ENCODE assay signal across 8 cellular contexts in genomic region chr11:47553417-47553746, GRCh38. TPM values are rescaled to one million over a fixed set of nuclear protein-coding genes. Genes with fewer than 3 reads are reported as not detected.
DNase-seq lines count a peak whose midpoint lies in the region; ATAC-seq, FAIRE-seq and TF ChIP-seq lines count a peak whose summit lies in the region.

No MANE protein-coding gene starts in this region.

- no peaks in the 10 kb centered on the region for H3K9me1 ChIP-seq in keratinocyte (ENCODE audit: control insufficient read depth, extremely low read depth, insufficient read depth, low read length)

- H3K79me2 ChIP-seq in keratinocyte (ENCODE audit: control insufficient read depth, insufficient read depth, low read length) = peaks cover 44% of the 10 kb centered on the region

- ATAC-seq in GM19372 (IDR thresholded peaks at IDR 0.05; ENCODE audit: low read depth, unreplicated experiment) = peak; percentile 38
- peak; percentile 35 for ATAC-seq in HG03378 (IDR thresholded peaks at IDR 0.05; ENCODE audit: unreplicated experiment)
- peak; percentile 15 for ATAC-seq in activated naive CD8-positive, alpha-beta T cell treated with anti-CD3 and anti-CD28 coated beads, Interleukin-2, amount 50 U/mL, for 24 hours

- H3K9ac ChIP-seq in keratinocyte (ENCODE audit: control insufficient read depth, extremely low read depth, insufficient read depth, low read length) = peak overlapping the region; percentile 43

- TF ChIP-seq POLR2A in suprapubic skin (IDR thresholded peaks at IDR 0.05) = no peak

- WGBS in suprapubic skin = 3% methylated on average over 8 of the region's 9 CpGs

- H3K27me3 ChIP-seq in AG04450 (ENCODE audit: control insufficient read depth, insufficient read depth, low read length) (no peaks in the 10 kb centered on the region), keratinocyte (ENCODE audit: control insufficient read depth, extremely low read depth, insufficient read depth, low read length) (no peaks in the 10 kb centered on the region), suprapubic skin (no peaks in the 10 kb centered on the region)

- peaks cover 27% of the 10 kb centered on the region for H3K36me3 Mint-ChIP-seq in activated naive CD8-positive, alpha-beta T cell treated with anti-CD3 and anti-CD28 coated beads, Interleukin-2, amount 50 U/mL, for 24 hours (ENCODE audit: low read depth)

- dilution Hi-C loops in keratinocyte (cut with MboI; ENCODE audit: extremely low pct_ligation_motif_present, low sequenced_read_pairs) = no loop called here

- TF ChIP-seq CTCF in AG04450 (IDR thresholded peaks at IDR 0.05; ENCODE audit: low read depth, low read length) (no peak), keratinocyte (optimal IDR thresholded peaks at IDR 0.05 in 1 of 3, IDR thresholded peaks at IDR 0.05 in 1 of 3, conservative IDR thresholded peaks at IDR 0.05 in 1 of 3; ENCODE audit: extremely low read depth in 1 of 3, insufficient read depth in 2 of 3, low read length in 3 of 3) (no peak), suprapubic skin (IDR thresholded peaks at IDR 0.05) (no peak)

- H3K4me3 ChIP-seq in AG04450 (ENCODE audit: low read depth, low read length) (peak overlapping the region; percentile 64), keratinocyte (ENCODE audit: control insufficient read depth in 2 of 3, extremely low read depth in 1 of 3, insufficient read depth in 2 of 3, low read depth in 1 of 3, low read length in 3 of 3) (peak overlapping the region; percentile 60 to 97 (median 89)), suprapubic skin (peak overlapping the region; percentile 93)

- H3K27ac Mint-ChIP-seq in activated naive CD8-positive, alpha-beta T cell treated with anti-CD3 and anti-CD28 coated beads, Interleukin-2, amount 50 U/mL, for 24 hours = peak overlapping the region; percentile 13

- POLR2A ChIA-PET in AG04450 (lab: Yijun Ruan, JAX) = interaction anchor here (0.6 kb wide), 1 partner anchor 17 kb away, joined by 3 read pairs; no protein-coding TSS in a partner anchor

- H3K27me3 Mint-ChIP-seq in activated naive CD8-positive, alpha-beta T cell treated with anti-CD3 and anti-CD28 coated beads, Interleukin-2, amount 50 U/mL, for 24 hours = no peaks in the 10 kb centered on the region

- CTCF ChIA-PET in AG04450 (lab: Charles Lee) = interaction anchor here (0.5 to 2.5 kb wide), 41 partner anchors 9 to 151 kb away, joined by 3 to 33 read pairs (median 4); partner anchors contain the start of genes KBTBD4 and NDUFS3

- H3K9me3 ChIP-seq in AG04450 (ENCODE audit: control insufficient read depth, insufficient read depth, low read length) = peaks cover 3% of the 10 kb centered on the region; the same call in 1 of the 2 replicates
- H3K9me3 ChIP-seq in keratinocyte (ENCODE audit: control insufficient read depth, low read depth, low read length) = no peaks in the 10 kb centered on the region
- no peaks in the 10 kb centered on the region for H3K9me3 ChIP-seq in suprapubic skin

- TF ChIP-seq EP300 in suprapubic skin (IDR thresholded peaks at IDR 0.05) = no peak

- H3K4me1 ChIP-seq in keratinocyte (ENCODE audit: control insufficient read depth, extremely low read depth, insufficient read depth, low read length) (peaks cover 21% of the 10 kb centered on the region), suprapubic skin (peaks cover 37% of the 10 kb centered on the region)

- peak overlapping the region; percentile 60 for H3K4me2 ChIP-seq in keratinocyte (ENCODE audit: control insufficient read depth, extremely low read depth, insufficient read depth, low read depth, low read length)

- peak overlapping the region; percentile 56 for H2AFZ ChIP-seq in keratinocyte (ENCODE audit: control insufficient read depth, low read length)

- no peaks in the 10 kb centered on the region for H3K9me3 Mint-ChIP-seq in activated naive CD8-positive, alpha-beta T cell treated with anti-CD3 and anti-CD28 coated beads, Interleukin-2, amount 50 U/mL, for 24 hours

- H3K4me1 Mint-ChIP-seq in activated naive CD8-positive, alpha-beta T cell treated with anti-CD3 and anti-CD28 coated beads, Interleukin-2, amount 50 U/mL, for 24 hours = peaks cover 47% of the 10 kb centered on the region

- H3K4me3 Mint-ChIP-seq in activated naive CD8-positive, alpha-beta T cell treated with anti-CD3 and anti-CD28 coated beads, Interleukin-2, amount 50 U/mL, for 24 hours = peak overlapping the region; percentile 99

- no peak for DNase-seq in AG04450 (ENCODE audit: low read depth, low spot score)
- DNase-seq in activated naive CD8-positive, alpha-beta T cell treated with anti-CD3 and anti-CD28 coated beads, Interleukin-2, amount 50 U/mL, for 24 hours = no peak
- no peak for DNase-seq in keratinocyte (ENCODE audit: low read depth, low spot score)
- no peak for DNase-seq in suprapubic skin (ENCODE audit: low spot score in 2 of 2)
- DNase-seq in NCI-H748 treated with DMSO at 0.1 percent for 48 hours (lab: John Stamatoyannopoulos, UW) = no peak
- no peak for DNase-seq in kidney tubule cell (ENCODE audit: low spot score)

- H3K36me3 ChIP-seq in keratinocyte (ENCODE audit: control insufficient read depth in 2 of 2, extremely low read depth in 1 of 2, insufficient read depth in 2 of 2, low read length in 2 of 2) (no peaks in the 10 kb centered on the region), suprapubic skin (no peaks in the 10 kb centered on the region)

- H3K27ac ChIP-seq in AG04450 (ENCODE audit: low read depth, low read length) (no peak overlapping the region), keratinocyte (ENCODE audit: control insufficient read depth, insufficient read depth, low read length) (peak overlapping the region; percentile 96), suprapubic skin (peak overlapping the region; percentile 94)

- H4K20me1 ChIP-seq in keratinocyte (ENCODE audit: control insufficient read depth, extremely low read depth, insufficient read depth, low read length) = no peaks in the 10 kb centered on the region

- no peak for FAIRE-seq in keratinocyte (lab: Jason Lieb, UNC)

RNA-seq across cellular contexts. Expression of gene CELF1, which starts 0.5 kb away (rescaled TPM):
- polyA plus RNA-seq in AG04450 (2011; rRNA removed) (87.2 and 87.5 TPM in 2 replicates), keratinocyte (90.9 to 110 TPM (median 100 TPM) in 3 replicates)
- polyA minus RNA-seq in AG04450 (2011; rRNA and poly(A)+ RNA removed) = 135 and 147 TPM in 2 replicates
- 27.0 TPM for polyA plus RNA-seq in keratinocyte (2011; ENCODE audit: low read depth)
- polyA plus RNA-seq in keratinocyte (2011; cell fraction: cytosol; rRNA removed) = 49.7 and 72.9 TPM in 2 replicates
- 186 and 213 TPM in 2 replicates for polyA plus RNA-seq in keratinocyte (2011; cell fraction: nucleus; rRNA removed)
- 27.9 and 50.7 TPM in 2 replicates for polyA plus RNA-seq in keratinocyte (2012; ENCODE audit: low replicate concordance)
- 157 to 238 TPM (median 161 TPM) in 3 replicates for polyA minus RNA-seq in keratinocyte
- polyA minus RNA-seq in keratinocyte (2011; cell fraction: cytosol; rRNA and poly(A)+ RNA removed) = 79.4 TPM
- polyA minus RNA-seq in keratinocyte (2011; cell fraction: nucleus; rRNA and poly(A)+ RNA removed) = 119 and 249 TPM in 2 replicates
- 100 to 1,000 TPM in 2 of 4 donors, 10 to 100 TPM in 2; 90.3 to 210 (median 101) TPM for total RNA-seq in suprapubic skin

RNA-seq across cellular contexts. Expression of gene PTPMT1, which starts 12.0 kb away (rescaled TPM):
- polyA plus RNA-seq in AG04450 (2011; rRNA removed) = 39.2 and 39.5 TPM in 2 replicates
- polyA minus RNA-seq in AG04450 (2011; rRNA and poly(A)+ RNA removed) = 15.6 and 17.2 TPM in 2 replicates
- 64.9 to 78.1 TPM (median 74.4 TPM) in 3 replicates for polyA plus RNA-seq in keratinocyte
- 89.3 TPM for polyA plus RNA-seq in keratinocyte (2011; ENCODE audit: low read depth)
- 64.6 and 69.2 TPM in 2 replicates for polyA plus RNA-seq in keratinocyte (2011; cell fraction: cytosol; rRNA removed)
- 27.6 and 33.0 TPM in 2 replicates for polyA plus RNA-seq in keratinocyte (2011; cell fraction: nucleus; rRNA removed)
- polyA plus RNA-seq in keratinocyte (2012; ENCODE audit: low replicate concordance) = 70.5 and 88.5 TPM in 2 replicates
- polyA minus RNA-seq in keratinocyte = 30.7 to 37.6 TPM (median 32.9 TPM) in 3 replicates
- 54.3 TPM for polyA minus RNA-seq in keratinocyte (2011; cell fraction: cytosol; rRNA and poly(A)+ RNA removed)
- polyA minus RNA-seq in keratinocyte (2011; cell fraction: nucleus; rRNA and poly(A)+ RNA removed) = 11.2 and 12.6 TPM in 2 replicates
- 10 to 100 TPM; 63.2 to 81.4 (median 71.6) TPM for total RNA-seq in suprapubic skin

RNA-seq across cellular contexts. Expression of gene KBTBD4, which starts 25.4 kb away (rescaled TPM):
- polyA plus RNA-seq in AG04450 (2011; rRNA removed) (19.5 and 20.0 TPM in 2 replicates), keratinocyte (14.0 to 17.1 TPM (median 15.4 TPM) in 3 replicates)
- polyA minus RNA-seq in AG04450 (2011; rRNA and poly(A)+ RNA removed) = 28.3 and 30.4 TPM in 2 replicates
- polyA plus RNA-seq in keratinocyte (2011; ENCODE audit: low read depth) = 1.9 TPM
- 10.1 and 13.5 TPM in 2 replicates for polyA plus RNA-seq in keratinocyte (2011; cell fraction: cytosol; rRNA removed)
- 14.4 and 15.7 TPM in 2 replicates for polyA plus RNA-seq in keratinocyte (2011; cell fraction: nucleus; rRNA removed)
- polyA plus RNA-seq in keratinocyte (2012; ENCODE audit: low replicate concordance) = 9.6 and 14.2 TPM in 2 replicates
- polyA minus RNA-seq in keratinocyte = 18.0 to 22.9 TPM (median 22.1 TPM) in 3 replicates
- 12.3 TPM for polyA minus RNA-seq in keratinocyte (2011; cell fraction: cytosol; rRNA and poly(A)+ RNA removed)
- 8.1 and 10.9 TPM in 2 replicates for polyA minus RNA-seq in keratinocyte (2011; cell fraction: nucleus; rRNA and poly(A)+ RNA removed)
- total RNA-seq in suprapubic skin = 10 to 100 TPM; 18.4 to 32.2 (median 21.2) TPM

RNA-seq across cellular contexts. Expression of gene NDUFS3, which starts 25.5 kb away (rescaled TPM):
- polyA plus RNA-seq in AG04450 (2011; rRNA removed) = 103 and 106 TPM in 2 replicates
- 47.1 and 49.9 TPM in 2 replicates for polyA minus RNA-seq in AG04450 (2011; rRNA and poly(A)+ RNA removed)
- 102 to 119 TPM (median 107 TPM) in 3 replicates for polyA plus RNA-seq in keratinocyte
- polyA plus RNA-seq in keratinocyte (2011; ENCODE audit: low read depth) = 56.1 TPM
- polyA plus RNA-seq in keratinocyte (2011; cell fraction: cytosol; rRNA removed) = 93.2 and 103 TPM in 2 replicates
- 97.2 and 130 TPM in 2 replicates for polyA plus RNA-seq in keratinocyte (2011; cell fraction: nucleus; rRNA removed)
- polyA plus RNA-seq in keratinocyte (2012; ENCODE audit: low replicate concordance) = 58.5 and 80.9 TPM in 2 replicates
- 34.7 to 79.7 TPM (median 67.5 TPM) in 3 replicates for polyA minus RNA-seq in keratinocyte
- 49.5 TPM for polyA minus RNA-seq in keratinocyte (2011; cell fraction: cytosol; rRNA and poly(A)+ RNA removed)
- 13.8 and 16.4 TPM in 2 replicates for polyA minus RNA-seq in keratinocyte (2011; cell fraction: nucleus; rRNA and poly(A)+ RNA removed)
- 10 to 100 TPM; 41.3 to 79.5 (median 62.5) TPM for total RNA-seq in suprapubic skin

RNA-seq across cellular contexts. Expression of gene FAM180B, which starts 33.1 kb away (rescaled TPM):
- polyA plus RNA-seq in AG04450 (2011; rRNA removed) (not detected in 2 replicates), keratinocyte (0.06 TPM in 1 of 3 replicates, not detected in the others)
- polyA minus RNA-seq in AG04450 (2011; rRNA and poly(A)+ RNA removed) = not detected in 2 replicates
- not detected for polyA plus RNA-seq in keratinocyte (2011; ENCODE audit: low read depth)
- not detected in 2 replicates for polyA plus RNA-seq in keratinocyte (2011; cell fraction: cytosol; rRNA removed)
- not detected in 2 replicates for polyA plus RNA-seq in keratinocyte (2011; cell fraction: nucleus; rRNA removed)
- polyA plus RNA-seq in keratinocyte (2012; ENCODE audit: low replicate concordance) = not detected in 2 replicates
- polyA minus RNA-seq in keratinocyte = not detected in 3 replicates
- not detected for polyA minus RNA-seq in keratinocyte (2011; cell fraction: cytosol; rRNA and poly(A)+ RNA removed)
- polyA minus RNA-seq in keratinocyte (2011; cell fraction: nucleus; rRNA and poly(A)+ RNA removed) = not detected in 2 replicates
- 1 to 10 TPM in 2 of 4 donors, under 1 TPM in 1, not detected in 1; 0.72 to 2.3 (median 1.7) TPM for total RNA-seq in suprapubic skin
